8 cellular contexts compared by ENCODE assay signal in the genomic region with DNA sequence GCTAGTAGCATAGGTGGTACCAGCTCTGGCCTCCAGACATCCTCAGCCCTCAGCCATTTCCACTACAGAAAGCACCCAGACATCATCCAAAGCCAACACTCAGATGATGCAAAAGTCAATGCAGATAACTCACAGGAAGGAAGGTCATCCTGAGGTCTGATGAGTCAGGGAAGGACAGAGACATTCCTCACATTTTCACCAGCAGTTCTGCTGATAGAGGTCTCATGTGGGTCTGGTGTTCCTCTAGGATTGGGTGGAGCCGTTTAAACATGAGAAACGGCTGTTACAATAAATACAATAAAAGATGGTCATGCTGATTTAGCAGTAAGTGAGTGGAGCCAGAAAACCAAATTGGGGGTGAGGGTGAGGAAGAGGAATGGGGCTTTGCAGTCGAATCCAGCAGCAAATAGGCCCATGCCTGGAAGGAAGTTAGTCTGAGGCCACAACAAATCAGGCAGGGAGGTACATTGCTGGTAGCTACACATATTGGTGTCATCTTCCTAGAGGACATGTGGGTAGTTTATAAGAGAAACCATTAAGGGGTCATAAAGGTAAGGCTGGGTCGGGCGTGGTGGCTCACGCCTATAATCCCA. TPM values are rescaled to one million over a fixed set of nuclear protein-coding genes. Genes with fewer than 3 reads are reported as not detected.
DNase-seq lines count a peak whose midpoint lies in the region; ATAC-seq, FAIRE-seq and TF ChIP-seq lines count a peak whose summit lies in the region.

No MANE protein-coding gene starts in this region.

- no peaks in the 10 kb centered on the region for H3K36me3 Mint-ChIP-seq in activated CD8-positive, alpha-beta T cell treated with anti-CD3 and anti-CD28 coated beads for 36 hours (ENCODE audit: low read depth)

- ATAC-seq in activated CD8-positive, alpha-beta T cell treated with anti-CD3 and anti-CD28 coated beads for 36 hours = no peak
- ATAC-seq in HG03025 (IDR thresholded peaks at IDR 0.05; ENCODE audit: low FRiP score, unreplicated experiment) (no peak), HG03175 (IDR thresholded peaks at IDR 0.05; ENCODE audit: unreplicated experiment) (no peak), GM21529 (IDR thresholded peaks at IDR 0.05; ENCODE audit: unreplicated experiment) (no peak)

- CTCF ChIA-PET in activated CD8-positive, alpha-beta T cell treated with anti-CD3 and anti-CD28 coated beads for 36 hours (lab: Charles Lee) = interaction anchor here (0.9 kb wide), 1 partner anchor 192 kb away, joined by 3 read pairs; no protein-coding TSS in a partner anchor

- H3K9me3 Mint-ChIP-seq in activated CD8-positive, alpha-beta T cell treated with anti-CD3 and anti-CD28 coated beads for 36 hours = no peaks in the 10 kb centered on the region

- H3K27ac Mint-ChIP-seq in activated CD8-positive, alpha-beta T cell treated with anti-CD3 and anti-CD28 coated beads for 36 hours = no peak overlapping the region

- H3K9me3 ChIP-seq in small intestine (ENCODE audit: control insufficient read depth, low read depth) = no peaks in the 10 kb centered on the region

- H3K27ac ChIP-seq in VCaP (peak overlapping the region; percentile 100), small intestine (ENCODE audit: low read depth in 1 of 2, low read length in 1 of 2) (peak overlapping the region in 1 of 2 donors; percentile 75)

- H3K4me3 Mint-ChIP-seq in activated CD8-positive, alpha-beta T cell treated with anti-CD3 and anti-CD28 coated beads for 36 hours = no peak overlapping the region

- no peak for FAIRE-seq in small intestine (lab: Jason Lieb, UNC)

- no peak overlapping the region for H3K4me3 ChIP-seq in small intestine (ENCODE audit: low read depth in 1 of 2, low read length in 2 of 2)

- no peaks in the 10 kb centered on the region for H3K27me3 ChIP-seq in small intestine (ENCODE audit: control insufficient read depth in 2 of 2, insufficient read depth in 2 of 2, low read length in 2 of 2)

- POLR2A ChIA-PET in activated CD8-positive, alpha-beta T cell treated with anti-CD3 and anti-CD28 coated beads for 36 hours (lab: Charles Lee) = no interaction called here

- no peaks in the 10 kb centered on the region for H3K4me1 Mint-ChIP-seq in activated CD8-positive, alpha-beta T cell treated with anti-CD3 and anti-CD28 coated beads for 36 hours (ENCODE audit: low read depth)

- TF ChIP-seq CTCF in VCaP (conservative IDR thresholded peaks at IDR 0.05) = no peak
- TF ChIP-seq CTCF in activated CD8-positive, alpha-beta T cell treated with anti-CD3 and anti-CD28 coated beads for 36 hours (IDR thresholded peaks at IDR 0.05) = no peak

- H3K4me1 ChIP-seq in small intestine (ENCODE audit: control insufficient read depth in 2 of 2, insufficient read depth in 1 of 2, low read depth in 1 of 2, low read length in 1 of 2) = peaks cover 0 to 4% of the 10 kb centered on the region in 2 donors

- 45 to 61% (median 55%) methylated on average over 6 of the region's 6 CpGs for WGBS in small intestine, 3 donors

- intact Hi-C loops in activated CD8-positive, alpha-beta T cell treated with anti-CD3 and anti-CD28 coated beads for 36 hours (cut with micrococcal nuclease) = no loop called here

- H3K27me3 Mint-ChIP-seq in activated CD8-positive, alpha-beta T cell treated with anti-CD3 and anti-CD28 coated beads for 36 hours = no peaks in the 10 kb centered on the region

- no peaks in the 10 kb centered on the region for H3K36me3 ChIP-seq in small intestine (ENCODE audit: control insufficient read depth in 2 of 2, insufficient read depth in 2 of 2, low read length in 2 of 2)

- DNase-seq in HCEC 1CT (peak; percentile 97), hepatic stellate cell (ENCODE audit: low spot score) (peak; percentile 92), small intestine (peak; percentile 60)
- no peak for DNase-seq in activated CD8-positive, alpha-beta T cell treated with anti-CD3 and anti-CD28 coated beads for 36 hours

RNA-seq across cellular contexts. Expression of a gene that starts 33.3 kb away (rescaled TPM):
- 100 to 1,000 TPM; 137 to 335 (median 268) TPM for polyA plus RNA-seq in small intestine
- 10 to 100 TPM; 26.3 to 28.4 TPM for total RNA-seq in activated CD8-positive, alpha-beta T cell treated with anti-CD3 and anti-CD28 coated beads for 36 hours
